5 cellular contexts compared by ENCODE assay signal in genomic region chr20:63335060-63335459, GRCh38. TPM values are rescaled to one million over a fixed set of nuclear protein-coding genes. Genes with fewer than 3 reads are reported as not detected.
"Had no signal": no experiment of that assay in that cellular context is flagged by ENCODE, and none has a peak within 500 bp of the region (broad histone marks: within the 10 kb centered on the region; RNA-seq: fewer than 3 reads in every experiment).

No MANE protein-coding gene starts in this region.

RNA-seq across cellular contexts. Expression of gene CHRNA4, which starts 26.1 kb away (rescaled TPM):
- total RNA-seq: M059J, OCI-LY7, PC-3, SK-MEL-5 had no signal
- polyA plus RNA-seq: IgD-negative memory B cell had no signal

RNA-seq across cellular contexts. Expression of gene COL20A1, which starts 42.1 kb away (rescaled TPM):
- total RNA-seq: M059J, PC-3, SK-MEL-5 had no signal
- polyA plus RNA-seq: IgD-negative memory B cell had no signal
